ENCODE assay signal across 16 cellular contexts in the genomic region with DNA sequence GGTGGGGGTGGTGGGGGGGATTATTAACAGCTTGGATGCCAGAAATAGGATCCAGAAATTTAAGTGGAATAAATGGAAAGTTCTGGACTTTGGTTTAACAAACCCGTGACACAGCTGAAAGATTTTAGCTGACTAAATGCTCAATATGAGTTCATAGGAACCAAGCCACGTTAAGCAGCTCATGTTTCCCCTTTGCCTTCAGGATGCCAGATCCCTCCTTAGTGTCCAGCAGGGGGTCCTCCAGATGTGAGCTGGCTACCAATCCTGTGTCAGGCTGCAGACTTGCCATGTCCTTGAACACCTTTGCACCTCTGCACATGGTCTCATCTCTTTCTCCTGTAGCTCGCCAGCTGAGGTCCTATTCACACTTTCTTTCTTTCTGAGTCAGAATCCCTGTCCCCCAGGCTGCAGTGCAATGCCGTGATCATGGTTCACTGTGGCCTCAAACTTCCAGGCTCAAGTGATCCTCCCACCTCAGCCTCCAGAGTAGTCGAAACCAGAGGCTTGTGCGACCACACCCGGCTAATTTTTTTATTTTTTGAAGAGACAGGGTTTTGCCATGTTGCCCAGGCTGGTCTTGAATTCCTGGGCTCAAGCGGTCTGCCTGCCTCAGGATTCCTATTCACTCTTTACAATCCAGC.
A peak's percentile ranks its signal among the peaks of the same experiment; 100 is the strongest.
DNase-seq lines count a peak whose midpoint lies in the region; ATAC-seq, FAIRE-seq and TF ChIP-seq lines count a peak whose summit lies in the region.
"Had no signal": no experiment of that assay in that cellular context is flagged by ENCODE, and none has a peak within 500 bp of the region (broad histone marks: within the 10 kb centered on the region; RNA-seq: fewer than 3 reads in every experiment).

No MANE protein-coding gene starts in this region.

- no peak overlapping the region for H3K9ac ChIP-seq in GM23248
- H3K9ac ChIP-seq in HepG2 (ENCODE audit: insufficient read depth, low read depth, low read length): no peak overlapping the region
- no peak overlapping the region for H3K9ac ChIP-seq in MM.1S (ENCODE audit: low read length)
- no peak overlapping the region for H3K9ac ChIP-seq in mammary epithelial cell (ENCODE audit: insufficient read depth, low read length)

- H3K9me2 ChIP-seq in GM23248 (ENCODE audit: insufficient read depth) (no peaks in the 10 kb centered on the region), MM.1S (replicated peaks; ENCODE audit: insufficient read depth, low read length) (no peaks in the 10 kb centered on the region)

- peaks cover 8% of the 10 kb centered on the region for H3K27me3 Mint-ChIP-seq in endothelial cell (ENCODE audit: unreplicated experiment)

- no peaks in the 10 kb centered on the region for H3K79me2 ChIP-seq in GM23248 (ENCODE audit: insufficient read depth)
- H3K79me2 ChIP-seq in HepG2 (ENCODE audit: insufficient read depth, low read length): no peaks in the 10 kb centered on the region
- H3K79me2 ChIP-seq in MM.1S (ENCODE audit: low read length): no peaks in the 10 kb centered on the region
- no peaks in the 10 kb centered on the region for H3K79me2 ChIP-seq in mammary epithelial cell (ENCODE audit: insufficient read depth, low read length)

- CTCF ChIA-PET in HepG2 (lab: Yijun Ruan, JAX; ENCODE audit: low intra/inter-chr PET ratio, low total read pairs): interaction anchor here (1.5 kb wide), 1 partner anchor 68 kb away, joined by 5 read pairs; no protein-coding TSS in a partner anchor
- CTCF ChIA-PET in mammary epithelial cell (lab: Charles Lee; ENCODE audit: low non-redundant PET): no interaction called here

- H3K27me3 ChIP-seq in GM23248 (replicated peaks; ENCODE audit: insufficient read depth) (no peaks in the 10 kb centered on the region), brain microvascular endothelial cell (replicated peaks) (no peaks in the 10 kb centered on the region), HepG2 (ENCODE audit: control insufficient read depth in 1 of 2, insufficient read depth in 2 of 2, low read length in 2 of 2) (peaks cover 0 to 2% of the 10 kb centered on the region in 2 experiments; a peak in 1 of 5 replicates), MM.1S (replicated peaks; ENCODE audit: insufficient read depth, low read length) (no peaks in the 10 kb centered on the region), mammary epithelial cell (ENCODE audit: insufficient read depth, low read length) (no peaks in the 10 kb centered on the region)
- H3K27me3 ChIP-seq: ascending aorta, gastrocnemius medialis, thyroid gland had no signal

- no peaks in the 10 kb centered on the region for H3K36me3 ChIP-seq in GM23248 (ENCODE audit: low read depth)
- H3K36me3 ChIP-seq in brain microvascular endothelial cell (replicated peaks): no peaks in the 10 kb centered on the region
- H3K36me3 ChIP-seq in HepG2 (replicated peaks in 1 of 2; ENCODE audit: control insufficient read depth in 1 of 2, insufficient read depth in 2 of 2, low read length in 2 of 2): no peaks in the 10 kb centered on the region
- no peaks in the 10 kb centered on the region for H3K36me3 ChIP-seq in MM.1S (replicated peaks; ENCODE audit: insufficient read depth, low read length)
- H3K36me3 ChIP-seq in mammary epithelial cell (ENCODE audit: insufficient read depth, low read length): no peaks in the 10 kb centered on the region
- H3K36me3 ChIP-seq: ascending aorta, gastrocnemius medialis, thyroid gland had no signal

- no peak overlapping the region for H3K4me3 Mint-ChIP-seq in endothelial cell (ENCODE audit: unreplicated experiment)

- H3K36me3 Mint-ChIP-seq in endothelial cell (ENCODE audit: low read depth, unreplicated experiment): no peaks in the 10 kb centered on the region

- H3K4me3 ChIP-seq in AG09309 (ENCODE audit: control insufficient read depth, low read depth, low read length) (no peak overlapping the region), GM23248 (no peak overlapping the region), brain microvascular endothelial cell (ENCODE audit: low read depth, low read length) (no peak overlapping the region), HepG2 (replicated peaks in 1 of 3; ENCODE audit: insufficient read depth in 1 of 3, low read depth in 2 of 3, low read length in 3 of 3) (peak overlapping the region in 1 of 3 experiments; percentile 44; a peak in 2 of 6 replicates), MM.1S (ENCODE audit: low read length) (no peak overlapping the region), mammary epithelial cell (replicated peaks in 1 of 3; ENCODE audit: insufficient read depth in 1 of 3, low read depth in 2 of 3, low read length in 3 of 3) (no peak overlapping the region)
- H3K4me3 ChIP-seq: ascending aorta, gastrocnemius medialis, psoas muscle, thyroid gland had no signal

- TF ChIP-seq POLR2A in HepG2 (IDR thresholded peaks at IDR 0.05; ENCODE audit: insufficient read depth in 1 of 2, low read depth in 2 of 2, low read length in 2 of 2): no peak

- H3F3A ChIP-seq in GM23248 (ENCODE audit: insufficient read depth) (no peaks in the 10 kb centered on the region), MM.1S (ENCODE audit: insufficient read depth, low read length) (no peaks in the 10 kb centered on the region)

- ATAC-seq in HepG2: peak; percentile 43
- ATAC-seq in HG02571 (IDR thresholded peaks at IDR 0.05; ENCODE audit: unreplicated experiment): no peak

- H3K9me3 Mint-ChIP-seq in endothelial cell (ENCODE audit: unreplicated experiment): no peaks in the 10 kb centered on the region

- H3K4me2 ChIP-seq in GM23248 (ENCODE audit: unreplicated experiment): no peak overlapping the region
- peak overlapping the region; percentile 75 for H3K4me2 ChIP-seq in HepG2 (ENCODE audit: low read depth, low read length)
- H3K4me2 ChIP-seq in MM.1S (ENCODE audit: low read depth, low read length): no peak overlapping the region
- H3K4me2 ChIP-seq in mammary epithelial cell (ENCODE audit: insufficient read depth, low read depth, low read length): no peak overlapping the region

- BruUV-seq in HepG2 (replicated peaks; lab: Mats Ljungman, UMichigan) (no TSS peak), mammary epithelial cell (replicated peaks; lab: Mats Ljungman, UMichigan) (no TSS peak)

- H2AFZ ChIP-seq in GM23248 (no peak overlapping the region), HepG2 (ENCODE audit: low read length) (no peak overlapping the region), MM.1S (ENCODE audit: low read length) (no peak overlapping the region), mammary epithelial cell (ENCODE audit: low read depth, low read length) (no peak overlapping the region)

- H3K4me1 ChIP-seq in GM23248 (ENCODE audit: insufficient read depth) (peaks cover 9% of the 10 kb centered on the region), HepG2 (ENCODE audit: insufficient read depth, low read length) (peaks cover 82% of the 10 kb centered on the region), MM.1S (ENCODE audit: low read length) (peaks cover 5% of the 10 kb centered on the region), mammary epithelial cell (ENCODE audit: insufficient read depth, low read length) (peaks cover 7% of the 10 kb centered on the region)

- H3K27ac Mint-ChIP-seq in endothelial cell (ENCODE audit: unreplicated experiment): no peak overlapping the region

- intact Hi-C loops in HepG2 (cut with micrococcal nuclease; ENCODE audit: unreplicated experiment): loop anchor here (5.0 to 10.0 kb wide), 2 partner anchors 67 to 150 kb away; partner anchors contain the start of gene FOXO3
- intact Hi-C loops in mammary epithelial cell (cut with micrococcal nuclease): no loop called here

- no peak for TF ChIP-seq RAD21 in HepG2 (CRISPR knock-in tag; IDR thresholded peaks at IDR 0.05)

- in situ Hi-C loops in GM23248 (cut with MboI): no loop called here
- in situ Hi-C loops in brain microvascular endothelial cell (cut with HindIII; ENCODE audit: low pct_ligation_motif_present, low sequenced_read_pairs): no loop called here
- in situ Hi-C loops in HepG2 (cut with HindIII; ENCODE audit: extremely low pct_ligation_motif_present, low pct_unique_long_range_greater_than_20kb): no loop called here
- in situ Hi-C loops in mammary epithelial cell (cut with MboI; ENCODE audit: low sequenced_read_pairs in 2 of 2): no loop called here

- WGBS in GM23248 (ENCODE audit: low coverage in 1 of 2, low lambda C conversion rate in 2 of 2, missing lambda C conversion rate in 2 of 2), 2 experiments: 66 to 70% methylated on average over 8 of the region's 8 CpGs
- 42% methylated on average over 7 of the region's 8 CpGs for WGBS in HepG2 (ENCODE audit: low lambda C conversion rate)
- 100% methylated on average over 7 of the region's 8 CpGs for WGBS in mammary epithelial cell (ENCODE audit: low coverage, missing lambda C conversion rate)

- H3K9me3 ChIP-seq in GM23248 (ENCODE audit: low read depth): no peaks in the 10 kb centered on the region
- no peaks in the 10 kb centered on the region for H3K9me3 ChIP-seq in HepG2 (ENCODE audit: low read length)
- H3K9me3 ChIP-seq in MM.1S (replicated peaks; ENCODE audit: insufficient read depth, low read length): no peaks in the 10 kb centered on the region
- no peaks in the 10 kb centered on the region for H3K9me3 ChIP-seq in mammary epithelial cell (replicated peaks; ENCODE audit: insufficient read depth, low read length)
- H3K9me3 ChIP-seq: ascending aorta, gastrocnemius medialis, psoas muscle, thyroid gland had no signal

- peak; percentile 22 for TF ChIP-seq CTCF in AG09309 (IDR thresholded peaks at IDR 0.05; ENCODE audit: control insufficient read depth, insufficient read depth, low read depth, low read length, missing control alignments)
- TF ChIP-seq CTCF in brain microvascular endothelial cell (IDR thresholded peaks at IDR 0.05; ENCODE audit: low read depth, low read length, missing control alignments): peak; percentile 47
- TF ChIP-seq CTCF in HepG2 (CRISPR knock-in tag; IDR thresholded peaks at IDR 0.05): peak; percentile 50
- no peak for TF ChIP-seq CTCF in MM.1S (IDR thresholded peaks at IDR 0.05; ENCODE audit: low read length)
- TF ChIP-seq CTCF in mammary epithelial cell (conservative IDR thresholded peaks at IDR 0.05 in 1 of 2, IDR thresholded peaks at IDR 0.05 in 1 of 2; ENCODE audit: extremely low read depth in 1 of 2, insufficient read depth in 1 of 2, low read depth in 1 of 2, low read length in 2 of 2): no peak
- TF ChIP-seq CTCF in endothelial cell (IDR thresholded peaks at IDR 0.05; ENCODE audit: unreplicated experiment): no peak

- POLR2A ChIA-PET in HepG2 (lab: Yijun Ruan, JAX): interaction anchor here (1.6 kb wide), 1 partner anchor 154 kb away, joined by 5 read pairs; the partner anchor contains the start of gene FOXO3

- H3K27ac ChIP-seq in GM23248 (no peak overlapping the region), brain microvascular endothelial cell (no peak overlapping the region), HepG2 (ENCODE audit: extremely low read length, insufficient read depth, low read length) (no peak overlapping the region), MM.1S (ENCODE audit: low read length) (no peak overlapping the region), mammary epithelial cell (ENCODE audit: insufficient read depth, low read depth, low read length) (no peak overlapping the region)
- H3K27ac ChIP-seq: psoas muscle, thyroid gland had no signal

- dilution Hi-C loops in mammary epithelial cell (cut with HindIII; ENCODE audit: low sequenced_read_pairs): loop anchor here (5.0 kb wide), 1 partner anchor 67 kb away; no protein-coding TSS in a partner anchor

- H4K20me1 ChIP-seq in GM23248 (ENCODE audit: insufficient read depth): no peaks in the 10 kb centered on the region
- H4K20me1 ChIP-seq in HepG2 (ENCODE audit: insufficient read depth, low read length): no peaks in the 10 kb centered on the region
- H4K20me1 ChIP-seq in MM.1S (ENCODE audit: insufficient read depth, low read length): no peaks in the 10 kb centered on the region
- H4K20me1 ChIP-seq in mammary epithelial cell (ENCODE audit: insufficient read depth, low read length): no peaks in the 10 kb centered on the region

- peaks cover 17% of the 10 kb centered on the region for H3K4me1 Mint-ChIP-seq in endothelial cell (ENCODE audit: unreplicated experiment)

- DNase-seq in AG09309 (ENCODE audit: low read depth) (no peak), GM23248 (peak; percentile 36), brain microvascular endothelial cell (no peak), HepG2 (ENCODE audit: low spot score) (peak; percentile 20), MM.1S (no peak), mammary epithelial cell (no peak), endothelial cell (ENCODE audit: low spot score) (no peak)
- DNase-seq: activated T-cell treated with anti-CD3 and anti-CD28 coated beads, Interleukin-2, amount 50 U/mL, for 48 hours; C1 segment of cervical spinal cord; gastrocnemius medialis; psoas muscle; SW 1271; thyroid gland had no signal

- peak; percentile 53 for FAIRE-seq in HepG2 (lab: Jason Lieb, UNC)
- FAIRE-seq: islet of Langerhans had no signal

- TF ChIP-seq EP300 in HepG2 (IDR thresholded peaks at IDR 0.05; ENCODE audit: low read depth in 2 of 2, low read length in 2 of 2): no peak
- no peak for TF ChIP-seq EP300 in HepG2 (CRISPR knock-in tag; IDR thresholded peaks at IDR 0.05; ENCODE audit: borderline replicate concordance)

Comparison
In these comparisons a context has a peak if more than half of its experiments do, and no peak if none do; other contexts are left out.
1. DNase-seq: peak in GM23248 (single experiment) and HepG2 (single experiment); none in AG09309 (single experiment), brain microvascular endothelial cell (single experiment), MM.1S (single experiment), mammary epithelial cell (single experiment) and endothelial cell (single experiment).
2. CTCF ChIP-seq: peak in AG09309 (single experiment), brain microvascular endothelial cell (single experiment) and HepG2 (single experiment); none in MM.1S (single experiment), mammary epithelial cell (0 of 2) and endothelial cell (single experiment).